Comparison of ENCODE assay signal across 17 cellular contexts in genomic region chr9:133252301-133252776, GRCh38. TPM values are rescaled to one million over a fixed set of nuclear protein-coding genes. Genes with fewer than 3 reads are reported as not detected.
DNase-seq lines count a peak whose midpoint lies in the region; ATAC-seq and TF ChIP-seq lines count a peak whose summit lies in the region.
"Had no signal": no experiment of that assay in that cellular context is flagged by ENCODE, and none has a peak within 500 bp of the region (broad histone marks: within the 10 kb centered on the region; RNA-seq: fewer than 3 reads in every experiment).

No MANE protein-coding gene starts in this region.

- H3K4me1 Mint-ChIP-seq in CD8-positive, alpha-beta T cell (ENCODE audit: low read depth), result no peaks in the 10 kb centered on the region
- H3K4me1 Mint-ChIP-seq in osteocyte (ENCODE audit: unreplicated experiment), result no peaks in the 10 kb centered on the region
- H3K4me1 Mint-ChIP-seq in activated naive CD4-positive, alpha-beta T cell treated with anti-CD3 and anti-CD28 coated beads, Interleukin-2, amount 10 ng/mL, durations not matched to agents 7 days and 5 days, result peaks cover 23% of the 10 kb centered on the region
- H3K4me1 Mint-ChIP-seq: central memory CD8-positive, alpha-beta T cell had no signal

- no peak overlapping the region for H3K27ac Mint-ChIP-seq in CD8-positive, alpha-beta T cell
- no peak overlapping the region for H3K27ac Mint-ChIP-seq in osteocyte (ENCODE audit: unreplicated experiment)
- no peak overlapping the region for H3K27ac Mint-ChIP-seq in activated naive CD4-positive, alpha-beta T cell treated with anti-CD3 and anti-CD28 coated beads, Interleukin-2, amount 10 ng/mL, durations not matched to agents 7 days and 5 days
- H3K27ac Mint-ChIP-seq: activated T-helper 2 cell treated with anti-CD3 and anti-CD28 coated beads, Interferon-gamma antibody, Interleukin-2, Interleukin-4, amounts not matched to agents 10 μg/mL and 5 μg/mL and 100 μg/mL, durations not matched to agents 14 hours and 24 hours and 36 hours; H9 had no signal

- H3K4me3 Mint-ChIP-seq in CD8-positive, alpha-beta T cell, result no peak overlapping the region
- no peak overlapping the region for H3K4me3 Mint-ChIP-seq in osteocyte (ENCODE audit: unreplicated experiment)
- no peak overlapping the region for H3K4me3 Mint-ChIP-seq in activated naive CD4-positive, alpha-beta T cell treated with anti-CD3 and anti-CD28 coated beads, Interleukin-2, amount 10 ng/mL, durations not matched to agents 7 days and 5 days
- H3K4me3 Mint-ChIP-seq: central memory CD8-positive, alpha-beta T cell; H9 had no signal

- no peak for ATAC-seq in CD8-positive, alpha-beta T cell
- peak; percentile 59 for ATAC-seq in Right ventricle myocardium superior (ENCODE audit: poor library complexity)
- ATAC-seq in HG03521 (IDR thresholded peaks at IDR 0.05; ENCODE audit: unreplicated experiment), result no peak

- POLR2A ChIA-PET in CD8-positive, alpha-beta T cell (lab: Charles Lee), result interaction anchor here (1.3 kb wide), 1 partner anchor 13 kb away, joined by 3 read pairs; no protein-coding TSS in a partner anchor

- no peaks in the 10 kb centered on the region for H3K9me3 ChIP-seq in CD8-positive, alpha-beta T cell (ENCODE audit: low read length)

- CTCF ChIA-PET in CD8-positive, alpha-beta T cell (lab: Charles Lee), result interaction anchor here (1.0 kb wide), 1 partner anchor 71 kb away, joined by 3 read pairs; no protein-coding TSS in a partner anchor
- CTCF ChIA-PET in activated naive CD4-positive, alpha-beta T cell treated with anti-CD3 and anti-CD28 coated beads, Interleukin-2, amount 10 ng/mL, durations not matched to agents 7 days and 5 days (lab: Charles Lee), result interaction anchor here (1.0 kb wide), 1 partner anchor 14 kb away, joined by 3 read pairs; no protein-coding TSS in a partner anchor

- peak overlapping the region; percentile 37 for H3K27ac ChIP-seq in CD8-positive, alpha-beta T cell (ENCODE audit: low read depth, low read length)
- H3K27ac ChIP-seq: KMS-11 had no signal

- no peaks in the 10 kb centered on the region for H3K4me1 ChIP-seq in CD8-positive, alpha-beta T cell (ENCODE audit: insufficient read depth, low read length)

- peaks cover 16% of the 10 kb centered on the region for H3K27me3 Mint-ChIP-seq in CD8-positive, alpha-beta T cell (ENCODE audit: low read depth)
- peaks cover 37% of the 10 kb centered on the region for H3K27me3 Mint-ChIP-seq in osteocyte (ENCODE audit: unreplicated experiment)
- H3K27me3 Mint-ChIP-seq in activated naive CD4-positive, alpha-beta T cell treated with anti-CD3 and anti-CD28 coated beads, Interleukin-2, amount 10 ng/mL, durations not matched to agents 7 days and 5 days, result peaks cover 29% of the 10 kb centered on the region

- DNase-seq in CD8-positive, alpha-beta T cell, result no peak
- DNase-seq in NCI-H510A treated with DMSO at 0.1 percent for 48 hours (lab: John Stamatoyannopoulos, UW) (peak; percentile 26), Right ventricle myocardium superior (no peak), osteocyte (ENCODE audit: extremely low spot score, unreplicated experiment) (peak; percentile 84), AG20443 (ENCODE audit: low spot score) (no peak)
- no peak for DNase-seq in activated naive CD4-positive, alpha-beta T cell treated with anti-CD3 and anti-CD28 coated beads, Interleukin-2, amount 10 ng/mL, durations not matched to agents 7 days and 5 days
- no peak for DNase-seq in stimulated activated CD4-positive, alpha-beta T cell treated with anti-CD3 and anti-CD28 coated beads, Interleukin-4, amount 100 ng/mL, for 24 hours
- DNase-seq: AML-193, H9, SIG-M5, substantia nigra had no signal

- no peaks in the 10 kb centered on the region for H3K36me3 Mint-ChIP-seq in CD8-positive, alpha-beta T cell
- no peaks in the 10 kb centered on the region for H3K36me3 Mint-ChIP-seq in osteocyte (ENCODE audit: unreplicated experiment)
- H3K36me3 Mint-ChIP-seq in activated naive CD4-positive, alpha-beta T cell treated with anti-CD3 and anti-CD28 coated beads, Interleukin-2, amount 10 ng/mL, durations not matched to agents 7 days and 5 days, result no peaks in the 10 kb centered on the region

- H3K4me3 ChIP-seq in CD8-positive, alpha-beta T cell (ENCODE audit: low read depth, low read length), result no peak overlapping the region

- no peak for TF ChIP-seq CTCF in CD8-positive, alpha-beta T cell (IDR thresholded peaks at IDR 0.05)
- TF ChIP-seq CTCF in osteocyte (IDR thresholded peaks at IDR 0.05), result no peak

- no peaks in the 10 kb centered on the region for H3K9me3 Mint-ChIP-seq in CD8-positive, alpha-beta T cell
- H3K9me3 Mint-ChIP-seq in osteocyte (ENCODE audit: unreplicated experiment), result peaks cover 3% of the 10 kb centered on the region
- no peaks in the 10 kb centered on the region for H3K9me3 Mint-ChIP-seq in activated naive CD4-positive, alpha-beta T cell treated with anti-CD3 and anti-CD28 coated beads, Interleukin-2, amount 10 ng/mL, durations not matched to agents 7 days and 5 days
- H3K9me3 Mint-ChIP-seq: activated T-helper 2 cell treated with anti-CD3 and anti-CD28 coated beads, Interferon-gamma antibody, Interleukin-2, Interleukin-4, amounts not matched to agents 10 μg/mL and 5 μg/mL and 100 μg/mL, durations not matched to agents 14 hours and 24 hours and 36 hours; central memory CD8-positive, alpha-beta T cell; H9 had no signal

- intact Hi-C loops in CD8-positive, alpha-beta T cell (cut with DNase I, micrococcal nuclease), result no loop called here
- intact Hi-C loops in Right ventricle myocardium superior (cut with DNase I), result no loop called here

- no peaks in the 10 kb centered on the region for H3K36me3 ChIP-seq in CD8-positive, alpha-beta T cell (ENCODE audit: insufficient read depth, low read length)

- no peaks in the 10 kb centered on the region for H3K27me3 ChIP-seq in CD8-positive, alpha-beta T cell (ENCODE audit: insufficient read depth, low read length)

RNA-seq across cellular contexts. Expression of gene ABO, which starts 22.7 kb away (rescaled TPM):
- total RNA-seq in CD8-positive, alpha-beta T cell, result not detected
- total RNA-seq in Right ventricle myocardium superior (2.4 TPM), osteocyte (not detected in 2 replicates)

RNA-seq across cellular contexts. Expression of gene OBP2B, which starts 43.3 kb away (rescaled TPM):
- total RNA-seq in CD8-positive, alpha-beta T cell, result not detected
- total RNA-seq in Right ventricle myocardium superior (not detected), osteocyte (not detected in 2 replicates)
- total RNA-seq: activated T-helper 2 cell treated with anti-CD3 and anti-CD28 coated beads, Interferon-gamma antibody, Interleukin-2, Interleukin-4, amounts not matched to agents 10 μg/mL and 5 μg/mL and 100 μg/mL, durations not matched to agents 14 hours and 24 hours and 36 hours; H9; kidney epithelial cell; posterior vena cava had no signal

Comparison
In these comparisons a context has a peak if more than half of its experiments do, and no peak if none do; other contexts are left out.
1. DNase-seq: peak in NCI-H510A treated with DMSO at 0.1 percent for 48 hours (single experiment) and osteocyte (single experiment); none in CD8-positive, alpha-beta T cell (0 of 7), Right ventricle myocardium superior (single experiment), AG20443 (single experiment), activated naive CD4-positive, alpha-beta T cell treated with anti-CD3 and anti-CD28 coated beads, Interleukin-2, amount 10 ng/mL, durations not matched to agents 7 days and 5 days (single experiment) and stimulated activated CD4-positive, alpha-beta T cell treated with anti-CD3 and anti-CD28 coated beads, Interleukin-4, amount 100 ng/mL, for 24 hours (single experiment).